Comparison of ENCODE assay signal across 9 cellular contexts in the genomic region with DNA sequence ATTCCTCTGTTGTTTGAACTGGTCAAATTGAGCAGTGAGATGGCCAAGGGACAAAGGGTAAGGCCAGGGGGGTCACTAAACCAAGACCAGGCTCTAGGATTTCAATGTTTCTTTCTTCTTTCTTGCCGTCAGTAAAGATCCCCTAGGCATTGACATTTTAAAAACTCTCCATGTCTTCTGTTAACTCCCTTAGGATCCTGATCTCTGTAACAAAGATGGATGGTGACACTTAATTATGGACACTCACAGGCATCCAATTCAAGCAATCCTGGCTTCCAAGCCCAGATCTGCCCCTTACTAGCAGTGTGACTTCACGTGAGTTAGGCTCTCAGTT.
DNase-seq lines count a peak whose midpoint lies in the region; ATAC-seq and TF ChIP-seq lines count a peak whose summit lies in the region.
"Had no signal": no experiment of that assay in that cellular context is flagged by ENCODE, and none has a peak within 500 bp of the region (broad histone marks: within the 10 kb centered on the region; RNA-seq: fewer than 3 reads in every experiment).

No MANE protein-coding gene starts in this region.

- TF ChIP-seq CTCF in PC-3 (conservative IDR thresholded peaks at IDR 0.05; ENCODE audit: low read depth, low read length) (no peak), endodermal cell (conservative IDR thresholded peaks at IDR 0.05) (no peak), thyroid gland (IDR thresholded peaks at IDR 0.05) (no peak)

- no peak overlapping the region for H3K4me3 Mint-ChIP-seq in endodermal cell

- H3K27me3 Mint-ChIP-seq in endodermal cell (ENCODE audit: insufficient read depth), result no peaks in the 10 kb centered on the region

- H3K9me3 ChIP-seq in PC-3 (ENCODE audit: low read length), result no peaks in the 10 kb centered on the region
- peaks cover 6% of the 10 kb centered on the region for H3K9me3 ChIP-seq in endodermal cell (ENCODE audit: control insufficient read depth, low read length)
- peaks cover 6% of the 10 kb centered on the region for H3K9me3 ChIP-seq in mesodermal cell (ENCODE audit: control insufficient read depth, low read length)
- H3K9me3 ChIP-seq in thyroid gland, result no peaks in the 10 kb centered on the region

- H3K9ac ChIP-seq in PC-3 (ENCODE audit: low read length), result no peak overlapping the region
- H3K9ac ChIP-seq in endodermal cell (ENCODE audit: extremely low read depth, low read length, poor library complexity, severe bottlenecking), result no peak overlapping the region

- H3K4me1 ChIP-seq in PC-3 (ENCODE audit: insufficient read depth, low read length) (peaks cover 38% of the 10 kb centered on the region), endodermal cell (ENCODE audit: control insufficient read depth, insufficient read depth, low read length) (peaks cover 7% of the 10 kb centered on the region), mesodermal cell (ENCODE audit: control insufficient read depth, insufficient read depth, low read length, poor library complexity, severe bottlenecking) (peaks cover 39% of the 10 kb centered on the region), thyroid gland (peaks cover 35 to 56% of the 10 kb centered on the region in 2 donors)

- no peaks in the 10 kb centered on the region for H3K79me2 ChIP-seq in PC-3 (ENCODE audit: low read length)

- H3K4me1 Mint-ChIP-seq in endodermal cell, result peaks cover 5% of the 10 kb centered on the region

- TF ChIP-seq POLR2A in thyroid gland (IDR thresholded peaks at IDR 0.05), result no peak

- H3K4me2 ChIP-seq in PC-3 (ENCODE audit: low read length), result peak overlapping the region; percentile 52; the same call in 1 of the 2 replicates

- H2AFZ ChIP-seq in PC-3 (ENCODE audit: low read length), result peak overlapping the region; percentile 46

- DNase-seq in PC-3, result no peak
- no peak for DNase-seq in endodermal cell
- DNase-seq in thyroid gland, result no peak
- DNase-seq in hippocampal formation (lab: John Stamatoyannopoulos, UW), result no peak
- no peak for DNase-seq in activated CD4-positive, alpha-beta T cell treated with anti-CD3 and anti-CD28 coated beads for 1 hour
- DNase-seq: NCI-H146 had no signal

- WGBS in endodermal cell (ENCODE audit: insufficient coverage in 1 of 2, insufficient read length in 1 of 2), 2 experiments, result 20 to 78% methylated on average over 1 to 2 of the region's 2 CpGs
- WGBS in mesodermal cell (ENCODE audit: insufficient coverage in 2 of 2), 2 experiments, result 60% methylated on average over 1 of the region's 2 CpGs; no CpG with 5 or more reads in 1 of the 2 experiments
- 54 to 60% methylated on average over 2 of the region's 2 CpGs for WGBS in thyroid gland, 2 donors

- H3K27ac ChIP-seq in PC-3 (ENCODE audit: low read length), result peak overlapping the region; percentile 53
- H3K27ac ChIP-seq in endodermal cell (ENCODE audit: low read depth, low read length), result peak overlapping the region; percentile 76
- H3K27ac ChIP-seq in mesodermal cell (ENCODE audit: low read depth, low read length, severe bottlenecking), result peak overlapping the region; percentile 99
- H3K27ac ChIP-seq in thyroid gland, result peak overlapping the region; percentile 89 to 94 (median 92)

- H3K27ac Mint-ChIP-seq in endodermal cell, result peak overlapping the region; percentile 41

- intact Hi-C loops in PC-3 (cut with micrococcal nuclease), result loop anchor here (2.0 kb wide), 3 partner anchors 69 to 509 kb away; partner anchors contain the start of gene RBMS3
- intact Hi-C loops in thyroid gland (cut with DNase I), result loop anchor here (5.0 kb wide), 1 partner anchor 414 kb away; the partner anchor contains the start of gene RBMS3

- H4K20me1 ChIP-seq in PC-3 (ENCODE audit: low read length), result no peaks in the 10 kb centered on the region

- H3K27me3 ChIP-seq in PC-3 (ENCODE audit: low read length) (no peaks in the 10 kb centered on the region), endodermal cell (ENCODE audit: control insufficient read depth, insufficient read depth, low read length, poor library complexity, severe bottlenecking) (no peaks in the 10 kb centered on the region), thyroid gland (no peaks in the 10 kb centered on the region)

- no peak overlapping the region for H3K4me3 ChIP-seq in PC-3 (ENCODE audit: low read length)
- no peak overlapping the region for H3K4me3 ChIP-seq in endodermal cell (ENCODE audit: low read length)
- H3K4me3 ChIP-seq in mesodermal cell (ENCODE audit: extremely low read depth, insufficient read depth, low read length, poor library complexity, severe bottlenecking), result no peak overlapping the region
- H3K4me3 ChIP-seq in thyroid gland (replicated peaks in 1 of 3), result no peak overlapping the region

- CTCF ChIA-PET in PC-3 (lab: Charles Lee), result no interaction called here

- no TSS peak for BruUV-seq in PC-3 (replicated peaks; lab: Mats Ljungman, UMichigan)

- H3F3A ChIP-seq in PC-3 (ENCODE audit: low read length, unreplicated experiment), result no peaks in the 10 kb centered on the region

- ATAC-seq in PC-3 (no peak), GM19467 (IDR thresholded peaks at IDR 0.05; ENCODE audit: unreplicated experiment) (no peak), GM21515 (IDR thresholded peaks at IDR 0.05; ENCODE audit: unreplicated experiment) (no peak)

- POLR2A ChIA-PET in PC-3 (lab: Charles Lee; ENCODE audit: unreplicated experiment), result no interaction called here

- H3K9me2 ChIP-seq in PC-3 (replicated peaks; ENCODE audit: low read length), result no peaks in the 10 kb centered on the region

- no peaks in the 10 kb centered on the region for H3K36me3 ChIP-seq in PC-3 (ENCODE audit: low read depth, low read length)
- no peaks in the 10 kb centered on the region for H3K36me3 ChIP-seq in endodermal cell (ENCODE audit: control insufficient read depth, insufficient read depth, low read length)
- H3K36me3 ChIP-seq in mesodermal cell (ENCODE audit: control insufficient read depth, insufficient read depth, low read length), result peaks cover 32% of the 10 kb centered on the region
- H3K36me3 ChIP-seq in thyroid gland, result no peaks in the 10 kb centered on the region

- peaks cover 6% of the 10 kb centered on the region for H3K9me3 Mint-ChIP-seq in endodermal cell

- H3K36me3 Mint-ChIP-seq in endodermal cell (ENCODE audit: low read depth), result peaks cover 6% of the 10 kb centered on the region
